In genomic region chr20:36084897-36085617, GRCh38 we compare ENCODE assay signal across 11 cellular contexts.
DNase-seq lines count a peak whose midpoint lies in the region; ATAC-seq, FAIRE-seq and TF ChIP-seq lines count a peak whose summit lies in the region.
"Had no signal": no experiment of that assay in that cellular context is flagged by ENCODE, and none has a peak within 500 bp of the region (broad histone marks: within the 10 kb centered on the region; RNA-seq: fewer than 3 reads in every experiment).

No MANE protein-coding gene starts in this region.

- no peak overlapping the region for H3K9ac ChIP-seq in astrocyte (ENCODE audit: low read length)

- peak overlapping the region; percentile 43 for H3K4me2 ChIP-seq in astrocyte (ENCODE audit: low read length)

- no peaks in the 10 kb centered on the region for H3K9me3 ChIP-seq in astrocyte (ENCODE audit: insufficient read depth, low read depth, low read length)
- H3K9me3 ChIP-seq in upper lobe of right lung: no peaks in the 10 kb centered on the region

- no peaks in the 10 kb centered on the region for H3K9me3 Mint-ChIP-seq in astrocyte (ENCODE audit: unreplicated experiment)
- peaks cover 0 to 3% of the 10 kb centered on the region in 2 donors for H3K9me3 Mint-ChIP-seq in activated naive CD4-positive, alpha-beta T cell treated with anti-CD3 and anti-CD28 coated beads, Interleukin-2, amount 50 U/mL, for 72 hours
- H3K9me3 Mint-ChIP-seq: activated naive CD4-positive, alpha-beta T cell treated with anti-CD3 and anti-CD28 coated beads, Interleukin-2, amount 50 U/mL, for 24 hours had no signal

- peak; percentile 81 for ATAC-seq in upper lobe of right lung
- no peak for ATAC-seq in activated naive CD4-positive, alpha-beta T cell treated with anti-CD3 and anti-CD28 coated beads, Interleukin-2, amount 50 U/mL, for 72 hours
- ATAC-seq: activated CD4-positive, alpha-beta T cell treated with anti-CD3 and anti-CD28 coated beads for 36 hours had no signal

- peaks cover 14% of the 10 kb centered on the region for H3K4me1 Mint-ChIP-seq in astrocyte (ENCODE audit: low read depth, unreplicated experiment)
- H3K4me1 Mint-ChIP-seq: activated CD4-positive, alpha-beta T cell treated with anti-CD3 and anti-CD28 coated beads for 36 hours; activated naive CD4-positive, alpha-beta T cell treated with anti-CD3 and anti-CD28 coated beads, Interleukin-2, amount 50 U/mL, for 24 hours had no signal

- H3K27ac Mint-ChIP-seq in astrocyte (ENCODE audit: unreplicated experiment): no peak overlapping the region
- H3K27ac Mint-ChIP-seq in activated naive CD4-positive, alpha-beta T cell treated with anti-CD3 and anti-CD28 coated beads, Interleukin-2, amount 50 U/mL, for 72 hours: no peak overlapping the region
- H3K27ac Mint-ChIP-seq: activated CD4-positive, alpha-beta T cell treated with anti-CD3 and anti-CD28 coated beads for 36 hours had no signal

- no peaks in the 10 kb centered on the region for H3K79me2 ChIP-seq in astrocyte (ENCODE audit: insufficient read depth, low read length)

- H3K36me3 Mint-ChIP-seq in astrocyte (ENCODE audit: low read depth, unreplicated experiment): no peaks in the 10 kb centered on the region
- peaks cover 0 to 4% of the 10 kb centered on the region in 2 donors for H3K36me3 Mint-ChIP-seq in activated naive CD4-positive, alpha-beta T cell treated with anti-CD3 and anti-CD28 coated beads, Interleukin-2, amount 50 U/mL, for 72 hours

- no peak for FAIRE-seq in astrocyte (lab: Jason Lieb, UNC)

- DNase-seq in SIG-M5 treated with dmso at 0.1 percent for 504 hours (lab: John Stamatoyannopoulos, UW; ENCODE audit: unreplicated experiment) (peak; percentile 30), SIG-M5 (lab: John Stamatoyannopoulos, UW) (no peak), astrocyte (ENCODE audit: low read depth) (peak; percentile 55), kidney glomerular epithelial cell (lab: John Stamatoyannopoulos, UW) (peak; percentile 38), upper lobe of right lung (no peak), NCI-H524 (lab: John Stamatoyannopoulos, UW) (no peak)
- no peak for DNase-seq in activated naive CD4-positive, alpha-beta T cell treated with anti-CD3 and anti-CD28 coated beads, Interleukin-2, amount 50 U/mL, for 72 hours (ENCODE audit: low spot score in 2 of 2)
- DNase-seq in stimulated activated CD4-positive, alpha-beta T cell treated with anti-CD3 and anti-CD28 coated beads, Interleukin-2, amount 100 ng/mL, for 24 hours: no peak
- DNase-seq: 8988T; activated CD4-positive, alpha-beta T cell treated with anti-CD3 and anti-CD28 coated beads for 36 hours had no signal

- no peak overlapping the region for H3K27ac ChIP-seq in astrocyte (ENCODE audit: low read depth, low read length)
- H3K27ac ChIP-seq in upper lobe of right lung: peak overlapping the region; percentile 32

- H4K20me1 ChIP-seq in astrocyte (ENCODE audit: insufficient read depth, low read length): no peaks in the 10 kb centered on the region

- H3K36me3 ChIP-seq in astrocyte (ENCODE audit: insufficient read depth, low read length): no peaks in the 10 kb centered on the region
- H3K36me3 ChIP-seq in upper lobe of right lung: no peaks in the 10 kb centered on the region

- intact Hi-C loops in upper lobe of right lung (cut with DNase I): no loop called here

- peaks cover 10% of the 10 kb centered on the region for H3K27me3 Mint-ChIP-seq in astrocyte (ENCODE audit: low read depth, unreplicated experiment)

- H2AFZ ChIP-seq in astrocyte (ENCODE audit: low read depth, low read length): no peak overlapping the region

- no peak overlapping the region for H3K4me3 ChIP-seq in astrocyte (ENCODE audit: insufficient read depth, low read depth, low read length)
- H3K4me3 ChIP-seq in upper lobe of right lung: no peak overlapping the region

- H3K4me1 ChIP-seq in astrocyte (ENCODE audit: insufficient read depth, low read length) (peaks cover 11% of the 10 kb centered on the region), upper lobe of right lung (no peaks in the 10 kb centered on the region)

- TF ChIP-seq CTCF in astrocyte (IDR thresholded peaks at IDR 0.05; ENCODE audit: insufficient read depth, low read depth, low read length): no peak
- TF ChIP-seq CTCF in upper lobe of right lung (IDR thresholded peaks at IDR 0.05): no peak

- H3K27me3 ChIP-seq in astrocyte (ENCODE audit: insufficient read depth, low read length) (peaks cover 3% of the 10 kb centered on the region), upper lobe of right lung (no peaks in the 10 kb centered on the region)

- H3K4me3 Mint-ChIP-seq in astrocyte (ENCODE audit: unreplicated experiment): no peak overlapping the region
- H3K4me3 Mint-ChIP-seq: activated CD4-positive, alpha-beta T cell treated with anti-CD3 and anti-CD28 coated beads for 36 hours; activated naive CD4-positive, alpha-beta T cell treated with anti-CD3 and anti-CD28 coated beads, Interleukin-2, amount 50 U/mL, for 24 hours had no signal

Comparison
In these comparisons a context has a peak if more than half of its experiments do, and no peak if none do; other contexts are left out.
1. DNase-seq: peak in SIG-M5 treated with dmso at 0.1 percent for 504 hours (single experiment), astrocyte (single experiment) and kidney glomerular epithelial cell (single experiment); none in SIG-M5 (single experiment), upper lobe of right lung (single experiment), NCI-H524 (0 of 2), activated naive CD4-positive, alpha-beta T cell treated with anti-CD3 and anti-CD28 coated beads, Interleukin-2, amount 50 U/mL, for 72 hours (0 of 2) and stimulated activated CD4-positive, alpha-beta T cell treated with anti-CD3 and anti-CD28 coated beads, Interleukin-2, amount 100 ng/mL, for 24 hours (0 of 2).